In genomic region chr2:113050921-113051895, GRCh38 we compare ENCODE assay signal across 1 cellular context.
TF ChIP-seq lines count a peak whose summit lies in the region.

No MANE protein-coding gene starts in this region.

TF ChIP-seq in GM23338, 12 proteins besides CTCF, POLR2A, EP300 and RAD21:
- TF ChIP-seq ZNF462 (CRISPR knock-in tag; IDR thresholded peaks at IDR 0.05) = no peak
- no peak for TF ChIP-seq EZH2phosphoT487 (IDR thresholded peaks at IDR 0.05; ENCODE audit: unreplicated experiment)
- no peak for TF ChIP-seq STAT1 (IDR thresholded peaks at IDR 0.05; ENCODE audit: unreplicated experiment)
- TF ChIP-seq EZH2 (IDR thresholded peaks at IDR 0.05; ENCODE audit: low read depth, unreplicated experiment) = no peak
- no peak for TF ChIP-seq POLR2AphosphoS5 (IDR thresholded peaks at IDR 0.05; ENCODE audit: low read depth)
- TF ChIP-seq JUNB (IDR thresholded peaks at IDR 0.05; ENCODE audit: unreplicated experiment) = no peak
- no peak for TF ChIP-seq CREB1 (CRISPR knock-in tag; IDR thresholded peaks at IDR 0.05; ENCODE audit: low read depth)
- TF ChIP-seq ETS1 (IDR thresholded peaks at IDR 0.05) = no peak
- TF ChIP-seq NANOG (IDR thresholded peaks at IDR 0.05; ENCODE audit: borderline replicate concordance) = no peak
- no peak for TF ChIP-seq ZNF114 (CRISPR knock-in tag; IDR thresholded peaks at IDR 0.05)
- TF ChIP-seq ZNF331 (CRISPR knock-in tag; IDR thresholded peaks at IDR 0.05; ENCODE audit: low read depth) = no peak
- no peak for TF ChIP-seq REST (IDR thresholded peaks at IDR 0.05; ENCODE audit: unreplicated experiment)
TF ChIP-seq in GM23338: peak in this region for 0.
